In the genomic region with DNA sequence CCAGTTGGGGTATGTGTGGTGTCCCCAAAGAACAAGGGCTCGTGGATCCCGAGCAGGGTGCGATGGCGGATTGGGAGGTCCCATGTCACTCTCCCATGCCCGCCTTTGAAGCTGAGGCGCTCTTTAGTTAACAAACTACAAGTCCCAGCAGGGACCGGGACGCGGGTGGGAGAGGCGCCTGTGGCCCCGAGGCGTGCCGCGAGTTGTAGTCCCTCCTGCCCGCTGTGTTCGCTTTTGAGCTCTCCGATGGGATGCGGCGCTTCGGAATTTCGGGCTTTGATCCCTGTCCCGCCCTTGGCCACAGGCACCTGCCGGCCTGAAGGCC, we compare ENCODE assay signal across 8 cellular contexts. TPM values are rescaled to one million over a fixed set of nuclear protein-coding genes. Genes with fewer than 3 reads are reported as not detected.
DNase-seq lines count a peak whose midpoint lies in the region; ATAC-seq and TF ChIP-seq lines count a peak whose summit lies in the region.

No MANE protein-coding gene starts in this region.

- peaks cover 42% of the 10 kb centered on the region for H3K4me1 Mint-ChIP-seq in HFFc6 (ENCODE audit: low read depth)

- no peaks in the 10 kb centered on the region for H3K9me3 Mint-ChIP-seq in HFFc6

- H3K4me3 ChIP-seq in iPS-18c (ENCODE audit: insufficient read depth, low read depth, low read length), result peak overlapping the region; percentile 39; the same call in 1 of the 2 replicates

- no peaks in the 10 kb centered on the region for H3K9me3 ChIP-seq in iPS-18c (ENCODE audit: control insufficient read depth, insufficient read depth, low read length)

- peaks cover 25% of the 10 kb centered on the region for H3K36me3 Mint-ChIP-seq in HFFc6 (ENCODE audit: low read depth)

- peak overlapping the region; percentile 80; the same call in 1 of the 2 replicates for H3K4me3 Mint-ChIP-seq in HFFc6

- no peak for DNase-seq in HFFc6
- DNase-seq in amygdala (lab: John Stamatoyannopoulos, UW), result peak in 44 of 56 donors; percentile 18 to 77 (median 54)
- DNase-seq in stimulated activated CD4-positive, alpha-beta T cell treated with anti-CD3 and anti-CD28 coated beads, Interleukin-4, amount 100 ng/mL, for 24 hours, result peak; percentile 48
- no peak for DNase-seq in omental fat pad (ENCODE audit: low spot score)
- no peak for DNase-seq in NAMALWA (ENCODE audit: low spot score)

- H3K27ac Mint-ChIP-seq in HFFc6, result peak overlapping the region; percentile 84

- no peak for ATAC-seq in GM21717 (IDR thresholded peaks at IDR 0.05; ENCODE audit: unreplicated experiment)
- ATAC-seq in omental fat pad (ENCODE audit: low FRiP score), result no peak
- no peak for ATAC-seq in GM18858 (IDR thresholded peaks at IDR 0.05; ENCODE audit: unreplicated experiment)

- H3K27me3 Mint-ChIP-seq in HFFc6 (ENCODE audit: insufficient read depth), result peaks cover 14% of the 10 kb centered on the region

- TF ChIP-seq CTCF in HFFc6 (IDR thresholded peaks at IDR 0.05) (no peak), omental fat pad (IDR thresholded peaks at IDR 0.05) (no peak)

RNA-seq across cellular contexts. Expression of a gene that starts 10.9 kb away (rescaled TPM):
- total RNA-seq in HFFc6 (2021; fragmentation: NEBNext Ultra II Directional; extraction: Animal tissue kit (Norgen Biotek cat#: 25700)), result 10 to 100 TPM; 46.2 to 49.5 (median 47.1) TPM
- 10 to 100 TPM; 19.2 to 49.7 (median 26.8) TPM for total RNA-seq in omental fat pad

RNA-seq across cellular contexts. Expression of a gene that starts 24.7 kb away (rescaled TPM):
- total RNA-seq in HFFc6 (2021; fragmentation: NEBNext Ultra II Directional; extraction: Animal tissue kit (Norgen Biotek cat#: 25700)), result under 1 TPM; 0.33 to 0.90 (median 0.51) TPM
- 1 to 10 TPM in 2 of 4 donors, under 1 TPM in 2; 0.56 to 2.2 (median 1.1) TPM for total RNA-seq in omental fat pad

RNA-seq across cellular contexts. Expression of a gene that starts 31.5 kb away (rescaled TPM):
- total RNA-seq in HFFc6 (2021; fragmentation: NEBNext Ultra II Directional; extraction: Animal tissue kit (Norgen Biotek cat#: 25700)), result under 1 TPM; 0.21 to 0.88 (median 0.60) TPM
- total RNA-seq in omental fat pad, result under 1 TPM; 0.12 to 0.47 (median 0.39) TPM

RNA-seq across cellular contexts. Expression of a gene that starts 34.3 kb away (rescaled TPM):
- 10 to 100 TPM; 36.2 to 53.5 (median 41.7) TPM for total RNA-seq in HFFc6 (2021; fragmentation: NEBNext Ultra II Directional; extraction: Animal tissue kit (Norgen Biotek cat#: 25700))
- 10 to 100 TPM; 19.5 to 90.5 (median 31.5) TPM for total RNA-seq in omental fat pad

Comparison
In these comparisons a context has a peak if more than half of its experiments do, and no peak if none do; other contexts are left out.
1. DNase-seq: peak in amygdala (44 of 56) and stimulated activated CD4-positive, alpha-beta T cell treated with anti-CD3 and anti-CD28 coated beads, Interleukin-4, amount 100 ng/mL, for 24 hours (single experiment); none in HFFc6 (single experiment), omental fat pad (single experiment) and NAMALWA (single experiment).